2 cellular contexts compared by ENCODE assay signal in the genomic region with DNA sequence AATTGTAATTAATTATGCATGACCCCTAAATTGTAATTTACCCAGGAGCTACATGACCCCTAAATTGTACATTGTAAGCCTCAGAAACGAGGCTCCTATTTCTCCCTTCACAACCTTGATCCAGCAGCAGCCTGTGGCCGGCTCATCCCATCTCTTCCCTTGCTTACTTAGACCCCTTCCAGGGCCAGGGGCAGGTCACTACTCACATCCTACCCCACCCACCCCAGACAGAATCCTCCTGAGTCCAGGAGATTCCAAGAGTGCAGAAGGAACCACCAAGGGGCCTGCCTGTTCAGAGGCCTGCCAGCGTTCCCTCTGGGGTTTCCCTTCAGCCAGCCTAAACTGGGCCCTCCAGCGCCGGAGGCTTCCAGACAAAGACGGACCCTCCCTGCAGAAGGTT.
TF ChIP-seq lines count a peak whose summit lies in the region.

No MANE protein-coding gene starts in this region.

TF ChIP-seq in HCT116, 20 proteins besides CTCF, POLR2A, EP300 and RAD21:
- TF ChIP-seq SP1 (IDR thresholded peaks at IDR 0.05; ENCODE audit: low read depth), result no peak
- TF ChIP-seq CBX3 (IDR thresholded peaks at IDR 0.05; ENCODE audit: low read depth), result no peak
- TF ChIP-seq EZH2 (IDR thresholded peaks at IDR 0.05), result no peak
- TF ChIP-seq, protein P1, sequence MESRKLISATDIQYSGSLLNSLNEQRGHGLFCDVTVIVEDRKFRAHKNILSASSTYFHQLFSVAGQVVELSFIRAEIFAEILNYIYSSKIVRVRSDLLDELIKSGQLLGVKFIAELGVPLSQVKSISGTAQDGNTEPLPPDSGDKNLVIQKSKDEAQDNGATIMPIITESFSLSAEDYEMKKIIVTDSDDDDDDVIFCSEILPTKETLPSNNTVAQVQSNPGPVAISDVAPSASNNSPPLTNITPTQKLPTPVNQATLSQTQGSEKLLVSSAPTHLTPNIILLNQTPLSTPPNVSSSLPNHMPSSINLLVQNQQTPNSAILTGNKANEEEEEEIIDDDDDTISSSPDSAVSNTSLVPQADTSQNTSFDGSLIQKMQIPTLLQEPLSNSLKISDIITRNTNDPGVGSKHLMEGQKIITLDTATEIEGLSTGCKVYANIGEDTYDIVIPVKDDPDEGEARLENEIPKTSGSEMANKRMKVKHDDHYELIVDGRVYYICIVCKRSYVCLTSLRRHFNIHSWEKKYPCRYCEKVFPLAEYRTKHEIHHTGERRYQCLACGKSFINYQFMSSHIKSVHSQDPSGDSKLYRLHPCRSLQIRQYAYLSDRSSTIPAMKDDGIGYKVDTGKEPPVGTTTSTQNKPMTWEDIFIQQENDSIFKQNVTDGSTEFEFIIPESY (IDR thresholded peaks at IDR 0.05; ENCODE audit: extremely low read depth, insufficient replicate concordance, low read length), result no peak
- TF ChIP-seq TCF7L2 (IDR thresholded peaks at IDR 0.05; ENCODE audit: borderline replicate concordance, extremely low read depth, insufficient read depth, insufficient read length), result no peak
- no peak for TF ChIP-seq ZFX (IDR thresholded peaks at IDR 0.05)
- no peak for TF ChIP-seq ELF1 (IDR thresholded peaks at IDR 0.05; ENCODE audit: borderline replicate concordance, low read depth)
- TF ChIP-seq, protein P2, sequence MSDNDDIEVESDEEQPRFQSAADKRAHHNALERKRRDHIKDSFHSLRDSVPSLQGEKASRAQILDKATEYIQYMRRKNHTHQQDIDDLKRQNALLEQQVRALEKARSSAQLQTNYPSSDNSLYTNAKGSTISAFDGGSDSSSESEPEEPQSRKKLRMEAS (IDR thresholded peaks at IDR 0.05), result no peak
- TF ChIP-seq JUND (IDR thresholded peaks at IDR 0.05), result no peak
- no peak for TF ChIP-seq FOSL1 (IDR thresholded peaks at IDR 0.05; ENCODE audit: low read depth)
- no peak for TF ChIP-seq SRF (IDR thresholded peaks at IDR 0.05; ENCODE audit: low read depth)
- no peak for TF ChIP-seq ZNF274 (IDR thresholded peaks at IDR 0.05; ENCODE audit: low read depth, low read length)
- TF ChIP-seq CEBPB (IDR thresholded peaks at IDR 0.05; ENCODE audit: low read depth), result no peak
- TF ChIP-seq SIN3A (IDR thresholded peaks at IDR 0.05; ENCODE audit: low read depth), result no peak

TF ChIP-seq in K562, 482 proteins besides CTCF, POLR2A, EP300 and RAD21:
- TF ChIP-seq, protein P3, sequence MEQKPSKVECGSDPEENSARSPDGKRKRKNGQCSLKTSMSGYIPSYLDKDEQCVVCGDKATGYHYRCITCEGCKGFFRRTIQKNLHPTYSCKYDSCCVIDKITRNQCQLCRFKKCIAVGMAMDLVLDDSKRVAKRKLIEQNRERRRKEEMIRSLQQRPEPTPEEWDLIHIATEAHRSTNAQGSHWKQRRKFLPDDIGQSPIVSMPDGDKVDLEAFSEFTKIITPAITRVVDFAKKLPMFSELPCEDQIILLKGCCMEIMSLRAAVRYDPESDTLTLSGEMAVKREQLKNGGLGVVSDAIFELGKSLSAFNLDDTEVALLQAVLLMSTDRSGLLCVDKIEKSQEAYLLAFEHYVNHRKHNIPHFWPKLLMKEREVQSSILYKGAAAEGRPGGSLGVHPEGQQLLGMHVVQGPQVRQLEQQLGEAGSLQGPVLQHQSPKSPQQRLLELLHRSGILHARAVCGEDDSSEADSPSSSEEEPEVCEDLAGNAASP (IDR thresholded peaks at IDR 0.05), result no peak
- TF ChIP-seq ESRRB (CRISPR knock-in tag; IDR thresholded peaks at IDR 0.05; ENCODE audit: borderline replicate concordance) (no peak), GATAD2A (IDR thresholded peaks at IDR 0.05) (no peak), HMG20B (CRISPR knock-in tag; IDR thresholded peaks at IDR 0.05) (no peak), PHF21A (IDR thresholded peaks at IDR 0.05; ENCODE audit: borderline replicate concordance, low read depth) (no peak), ZBTB1 (CRISPR knock-in tag; IDR thresholded peaks at IDR 0.05; ENCODE audit: borderline replicate concordance, low read depth) (peak; percentile 6; the same call in 1 of the 2 replicates), HSF4 (CRISPR knock-in tag; IDR thresholded peaks at IDR 0.05; ENCODE audit: borderline replicate concordance) (no peak)
- TF ChIP-seq, protein P4, sequence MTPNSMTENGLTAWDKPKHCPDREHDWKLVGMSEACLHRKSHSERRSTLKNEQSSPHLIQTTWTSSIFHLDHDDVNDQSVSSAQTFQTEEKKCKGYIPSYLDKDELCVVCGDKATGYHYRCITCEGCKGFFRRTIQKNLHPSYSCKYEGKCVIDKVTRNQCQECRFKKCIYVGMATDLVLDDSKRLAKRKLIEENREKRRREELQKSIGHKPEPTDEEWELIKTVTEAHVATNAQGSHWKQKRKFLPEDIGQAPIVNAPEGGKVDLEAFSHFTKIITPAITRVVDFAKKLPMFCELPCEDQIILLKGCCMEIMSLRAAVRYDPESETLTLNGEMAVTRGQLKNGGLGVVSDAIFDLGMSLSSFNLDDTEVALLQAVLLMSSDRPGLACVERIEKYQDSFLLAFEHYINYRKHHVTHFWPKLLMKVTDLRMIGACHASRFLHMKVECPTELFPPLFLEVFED (CRISPR knock-in tag; conservative IDR thresholded peaks at IDR 0.05), result no peak
- TF ChIP-seq, protein P5, sequence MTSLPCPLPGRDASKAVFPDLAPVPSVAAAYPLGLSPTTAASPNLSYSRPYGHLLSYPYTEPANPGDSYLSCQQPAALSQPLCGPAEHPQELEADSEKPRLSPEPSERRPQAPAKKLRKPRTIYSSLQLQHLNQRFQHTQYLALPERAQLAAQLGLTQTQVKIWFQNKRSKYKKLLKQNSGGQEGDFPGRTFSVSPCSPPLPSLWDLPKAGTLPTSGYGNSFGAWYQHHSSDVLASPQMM (CRISPR knock-in tag; IDR thresholded peaks at IDR 0.05), result no peak
TF ChIP-seq in K562: peak in this region for 1.
